Comparison of ENCODE assay signal across 11 cellular contexts in genomic region chr9:73916016-73916673, GRCh38.
A peak's percentile ranks its signal among the peaks of the same experiment; 100 is the strongest.
DNase-seq lines count a peak whose midpoint lies in the region; ATAC-seq and TF ChIP-seq lines count a peak whose summit lies in the region.
"Had no signal": no experiment of that assay in that cellular context is flagged by ENCODE, and none has a peak within 500 bp of the region (broad histone marks: within the 10 kb centered on the region; RNA-seq: fewer than 3 reads in every experiment).

No MANE protein-coding gene starts in this region.

- intact Hi-C loops in ovary (cut with DNase I): no loop called here

- H3K27me3 ChIP-seq in BE2C: no peaks in the 10 kb centered on the region
- H3K27me3 ChIP-seq in kidney epithelial cell (ENCODE audit: control insufficient read depth, insufficient read depth, low read length): no peaks in the 10 kb centered on the region
- H3K27me3 ChIP-seq in ovary: no peaks in the 10 kb centered on the region

- TF ChIP-seq POLR2A in ovary (IDR thresholded peaks at IDR 0.05): no peak

- H3K27ac ChIP-seq in ovary: no peak overlapping the region

- WGBS in ovary, 3 donors: 59 to 64% (median 62%) methylated on average over 6 of the region's 6 CpGs

- H3K9me3 ChIP-seq in BE2C (no peaks in the 10 kb centered on the region), ovary (no peaks in the 10 kb centered on the region)

- TF ChIP-seq CTCF in BE2C (IDR thresholded peaks at IDR 0.05; ENCODE audit: low read depth, low read length) (0 out of 2 replicates have a peak, but pooled peaks have one; percentile 7), astrocyte of the cerebellum (IDR thresholded peaks at IDR 0.05; ENCODE audit: low read depth, low read length, missing control alignments) (peak; percentile 41), kidney epithelial cell (IDR thresholded peaks at IDR 0.05; ENCODE audit: insufficient read depth, low read length, poor library complexity, severe bottlenecking) (peak; percentile 34), ovary (IDR thresholded peaks at IDR 0.05) (no peak)

- H3K4me1 ChIP-seq in BE2C (no peaks in the 10 kb centered on the region), ovary (ENCODE audit: insufficient read depth) (no peaks in the 10 kb centered on the region)

- DNase-seq in BE2C: no peak
- DNase-seq in HT-29 (ENCODE audit: low spot score): peak; percentile 25
- DNase-seq in astrocyte of the cerebellum (ENCODE audit: low read depth): peak; percentile 4
- DNase-seq in kidney epithelial cell (ENCODE audit: low read depth): no peak
- no peak for DNase-seq in dermis blood vessel endothelial cell
- DNase-seq in ovary: no peak
- DNase-seq in COR-L47 (lab: John Stamatoyannopoulos, UW): no peak
- DNase-seq: activated effector memory CD4-positive, alpha-beta T cell treated with Interleukin-2 at 50 U/mL for 16 hours; T-helper 9 cell had no signal

- H3K4me3 ChIP-seq in BE2C (ENCODE audit: low read depth, low read length): no peak overlapping the region
- no peak overlapping the region for H3K4me3 ChIP-seq in astrocyte of the cerebellum (ENCODE audit: low read depth, low read length)
- H3K4me3 ChIP-seq in kidney epithelial cell (ENCODE audit: low read depth, low read length): no peak overlapping the region
- H3K4me3 ChIP-seq in ovary: no peak overlapping the region
- H3K4me3 ChIP-seq: lung had no signal

- in situ Hi-C loops in astrocyte of the cerebellum (cut with HindIII; ENCODE audit: low sequenced_read_pairs): no loop called here

- H3K36me3 ChIP-seq in BE2C (no peaks in the 10 kb centered on the region), kidney epithelial cell (ENCODE audit: control insufficient read depth, insufficient read depth, low read length) (no peaks in the 10 kb centered on the region), ovary (no peaks in the 10 kb centered on the region)

- TF ChIP-seq EP300 in ovary (IDR thresholded peaks at IDR 0.05): no peak

- no peak for ATAC-seq in HG02970 (IDR thresholded peaks at IDR 0.05; ENCODE audit: low FRiP score, unreplicated experiment)

Comparison
In these comparisons a context has a peak if more than half of its experiments do, and no peak if none do; other contexts are left out.
1. DNase-seq: peak in HT-29 (single experiment) and astrocyte of the cerebellum (single experiment); none in BE2C (single experiment), kidney epithelial cell (single experiment), dermis blood vessel endothelial cell (single experiment), ovary (0 of 5) and COR-L47 (single experiment).
2. CTCF ChIP-seq: peak in BE2C (single experiment), astrocyte of the cerebellum (single experiment) and kidney epithelial cell (single experiment); none in ovary (0 of 3).